10 cellular contexts compared by ENCODE assay signal in genomic region chr2:218859994-218860831, GRCh38. TPM values are rescaled to one million over a fixed set of nuclear protein-coding genes. Genes with fewer than 3 reads are reported as not detected.
A peak's percentile ranks its signal among the peaks of the same experiment; 100 is the strongest.
DNase-seq lines count a peak whose midpoint lies in the region; ATAC-seq and TF ChIP-seq lines count a peak whose summit lies in the region.
"Had no signal": no experiment of that assay in that cellular context is flagged by ENCODE, and none has a peak within 500 bp of the region (broad histone marks: within the 10 kb centered on the region; RNA-seq: fewer than 3 reads in every experiment).

No MANE protein-coding gene starts in this region.

- H2AFZ ChIP-seq in OCI-LY7 (ENCODE audit: low read length) (no peak overlapping the region), parathyroid adenoma (peak overlapping the region; percentile 56)

- no peaks in the 10 kb centered on the region for H3K9me2 ChIP-seq in OCI-LY7 (ENCODE audit: insufficient read depth, low read length)

- H3K27me3 ChIP-seq in CD4-positive, alpha-beta T cell (ENCODE audit: control insufficient read depth, insufficient read depth, low read length) = peaks cover 76% of the 10 kb centered on the region
- H3K27me3 ChIP-seq in esophagus (ENCODE audit: control insufficient read depth in 1 of 2, insufficient read depth in 2 of 2, low read length in 2 of 2) (peaks cover 0 to 11% of the 10 kb centered on the region in 2 donors), parathyroid adenoma (ENCODE audit: control insufficient read depth, insufficient read depth, low read length) (peaks cover 8% of the 10 kb centered on the region), body of pancreas (peaks cover 0 to 19% of the 10 kb centered on the region in 2 donors)

- TF ChIP-seq CTCF in CD4-positive, alpha-beta T cell (IDR thresholded peaks at IDR 0.05) = no peak
- TF ChIP-seq CTCF in OCI-LY7 (conservative IDR thresholded peaks at IDR 0.05; ENCODE audit: low read length) (no peak), parathyroid adenoma (IDR thresholded peaks at IDR 0.05) (no peak), body of pancreas (IDR thresholded peaks at IDR 0.05) (no peak)

- no peaks in the 10 kb centered on the region for H3K36me3 Mint-ChIP-seq in CD4-positive, alpha-beta T cell (ENCODE audit: low read depth)

- no TSS peak for BruUV-seq in OCI-LY7 (replicated peaks; lab: Mats Ljungman, UMichigan)

- H3K9me3 Mint-ChIP-seq in CD4-positive, alpha-beta T cell = no peaks in the 10 kb centered on the region

- peak overlapping the region; percentile 46 for H3K4me2 ChIP-seq in OCI-LY7 (ENCODE audit: low read length)
- H3K4me2 ChIP-seq in parathyroid adenoma (ENCODE audit: low read length) = peak overlapping the region; percentile 22

- H3K27ac Mint-ChIP-seq in CD4-positive, alpha-beta T cell = no peak overlapping the region

- no peak overlapping the region for H3K27ac ChIP-seq in CD4-positive, alpha-beta T cell (ENCODE audit: low read depth, low read length)
- H3K27ac ChIP-seq in OCI-LY7 (ENCODE audit: low read depth, low read length, poor library complexity, severe bottlenecking) (no peak overlapping the region), esophagus (ENCODE audit: low read depth in 2 of 2, low read length in 1 of 2) (no peak overlapping the region), parathyroid adenoma (no peak overlapping the region), body of pancreas (no peak overlapping the region)
- H3K27ac ChIP-seq: adrenal gland had no signal

- H3K27me3 Mint-ChIP-seq in CD4-positive, alpha-beta T cell = peaks cover 93% of the 10 kb centered on the region

- no peak overlapping the region for H3K9ac ChIP-seq in parathyroid adenoma

- no peaks in the 10 kb centered on the region for H3K79me2 ChIP-seq in OCI-LY7 (ENCODE audit: insufficient read depth, low read depth, low read length)
- H3K79me2 ChIP-seq in parathyroid adenoma = no peaks in the 10 kb centered on the region

- ATAC-seq in CD4-positive, alpha-beta T cell (ENCODE audit: poor library complexity) = no peak
- ATAC-seq in body of pancreas (no peak), GM21423 (IDR thresholded peaks at IDR 0.05; ENCODE audit: unreplicated experiment) (no peak), HG02610 (IDR thresholded peaks at IDR 0.05; ENCODE audit: unreplicated experiment) (no peak)

- WGBS in esophagus, 2 donors = 3 to 4% methylated on average over 46 of the region's 46 CpGs
- 4% methylated on average over 38 to 46 of the region's 46 CpGs for WGBS in body of pancreas, 2 donors

- H3K9me3 ChIP-seq in CD4-positive, alpha-beta T cell (ENCODE audit: control insufficient read depth, low read length) = no peaks in the 10 kb centered on the region
- no peaks in the 10 kb centered on the region for H3K9me3 ChIP-seq in OCI-LY7 (ENCODE audit: low read length)
- H3K9me3 ChIP-seq in esophagus (ENCODE audit: control insufficient read depth in 2 of 2, insufficient read depth in 1 of 2, low read depth in 1 of 2, low read length in 1 of 2) = no peaks in the 10 kb centered on the region
- no peaks in the 10 kb centered on the region for H3K9me3 ChIP-seq in parathyroid adenoma (ENCODE audit: control insufficient read depth, low read length)
- no peaks in the 10 kb centered on the region for H3K9me3 ChIP-seq in body of pancreas
- H3K9me3 ChIP-seq: adrenal gland had no signal

- no peaks in the 10 kb centered on the region for H4K20me1 ChIP-seq in OCI-LY7 (ENCODE audit: insufficient read depth, low read length)

- no peaks in the 10 kb centered on the region for H3K36me3 ChIP-seq in OCI-LY7 (ENCODE audit: insufficient read depth, low read length)
- no peaks in the 10 kb centered on the region for H3K36me3 ChIP-seq in esophagus (ENCODE audit: control insufficient read depth in 2 of 2, insufficient read depth in 2 of 2, low read length in 1 of 2)
- H3K36me3 ChIP-seq in parathyroid adenoma (ENCODE audit: control insufficient read depth, insufficient read depth, low read length) = no peaks in the 10 kb centered on the region
- H3K36me3 ChIP-seq in body of pancreas (replicated peaks in 1 of 2; ENCODE audit: insufficient read depth in 1 of 2, low read depth in 2 of 2) = no peaks in the 10 kb centered on the region
- H3K36me3 ChIP-seq: adrenal gland had no signal

- H3K4me1 ChIP-seq in OCI-LY7 (ENCODE audit: insufficient read depth, low read length, poor library complexity, severe bottlenecking) (no peaks in the 10 kb centered on the region), esophagus (ENCODE audit: control insufficient read depth in 2 of 2, insufficient read depth in 2 of 2, low read length in 1 of 2) (peaks cover 0 to 7% of the 10 kb centered on the region in 2 donors), parathyroid adenoma (peaks cover 3% of the 10 kb centered on the region), body of pancreas (peaks cover 24% of the 10 kb centered on the region)

- CTCF ChIA-PET in CD4-positive, alpha-beta T cell (lab: Charles Lee) = interaction anchor here (1.5 to 1.7 kb wide), 2 partner anchors 16 to 120 kb away, joined by 4 to 5 read pairs; no protein-coding TSS in a partner anchor
- CTCF ChIA-PET in OCI-LY7 (lab: Charles Lee; ENCODE audit: unreplicated experiment) = interaction anchor here (0.6 kb wide), 1 partner anchor 37 kb away, joined by 8 read pairs; no protein-coding TSS in a partner anchor

- H3K4me1 Mint-ChIP-seq in CD4-positive, alpha-beta T cell (ENCODE audit: low read depth) = peaks cover 29% of the 10 kb centered on the region

- H3K4me3 Mint-ChIP-seq in CD4-positive, alpha-beta T cell = peak overlapping the region; percentile 74

- intact Hi-C loops in CD4-positive, alpha-beta T cell (cut with DNase I, micrococcal nuclease) = loop anchor here in 1 of 2 experiments (5.0 kb wide), 1 partner anchor 117 kb away; no protein-coding TSS in a partner anchor
- intact Hi-C loops in OCI-LY7 (cut with micrococcal nuclease; ENCODE audit: unreplicated experiment) = no loop called here
- intact Hi-C loops in body of pancreas (cut with DNase I) = loop anchor here (10.0 kb wide), 1 partner anchor 155 kb away; no protein-coding TSS in a partner anchor

- DNase-seq in CD4-positive, alpha-beta T cell = peak in 1 of 10 experiments; percentile 29
- DNase-seq in OCI-LY7 (ENCODE audit: low spot score) (no peak), body of pancreas (no peak), NCI-H2081 (lab: John Stamatoyannopoulos, UW) (no peak)

- peak overlapping the region; percentile 8 for H3K4me3 ChIP-seq in OCI-LY7 (ENCODE audit: low read depth, low read length, poor library complexity, severe bottlenecking)
- H3K4me3 ChIP-seq in esophagus (ENCODE audit: low read depth in 1 of 2, low read length in 2 of 2) = peak overlapping the region; percentile 26
- no peak overlapping the region for H3K4me3 ChIP-seq in parathyroid adenoma (ENCODE audit: low read depth, low read length)
- no peak overlapping the region for H3K4me3 ChIP-seq in body of pancreas

- TF ChIP-seq POLR2A in body of pancreas (IDR thresholded peaks at IDR 0.05) = no peak

- POLR2A ChIA-PET in CD4-positive, alpha-beta T cell (lab: Charles Lee) = interaction anchor here (0.5 to 1.2 kb wide), 3 partner anchors 10 to 50 kb away, joined by 3 to 6 read pairs (median 4); no protein-coding TSS in a partner anchor
- POLR2A ChIA-PET in OCI-LY7 (lab: Charles Lee) = no interaction called here

RNA-seq across cellular contexts. Expression of gene WNT6, which starts 0.6 kb away (rescaled TPM):
- total RNA-seq in CD4-positive, alpha-beta T cell = not detected
- total RNA-seq in OCI-LY7 (2014; rRNA removed; shearing (Covaris generic)) = not detected in 2 replicates
- 0.74 and 1.8 TPM in 2 replicates for total RNA-seq in OCI-LY7 (2022)
- polyA plus RNA-seq in esophagus = under 1 TPM; 0.31 to 0.76 TPM
- 1 to 10 TPM in 1 of 2 donors, not detected in 1; 1.0 TPM for total RNA-seq in body of pancreas

RNA-seq across cellular contexts. Expression of gene WNT10A, which starts 20.4 kb away (rescaled TPM):
- total RNA-seq in CD4-positive, alpha-beta T cell = 1 to 10 TPM; 4.8 to 6.6 TPM
- total RNA-seq in OCI-LY7 (2014; rRNA removed; shearing (Covaris generic)) = 3.6 and 5.5 TPM in 2 replicates
- 6.4 and 11.4 TPM in 2 replicates for total RNA-seq in OCI-LY7 (2022)
- polyA plus RNA-seq in esophagus = 10 to 100 TPM in 1 of 2 donors, 1 to 10 TPM in 1; 9.6 to 13.7 TPM
- under 1 TPM in 1 of 2 donors, not detected in 1; 0.52 TPM for total RNA-seq in body of pancreas

RNA-seq across cellular contexts. Expression of gene PRKAG3, which starts 28.6 kb away (rescaled TPM):
- not detected for total RNA-seq in CD4-positive, alpha-beta T cell
- not detected in 2 replicates for total RNA-seq in OCI-LY7 (2014; rRNA removed; shearing (Covaris generic))
- total RNA-seq in OCI-LY7 (2022) (not detected in 2 replicates), body of pancreas (not detected)
- polyA plus RNA-seq in esophagus = under 1 TPM in 1 of 2 donors, not detected in 1; 0.02 TPM
- total RNA-seq: RPMI7951 had no signal
- polyA plus RNA-seq: adrenal gland had no signal

Comparison
In these comparisons a context has a peak if more than half of its experiments do, and no peak if none do; other contexts are left out.
1. H3K4me3 ChIP-seq: peak in OCI-LY7 (single experiment) and esophagus (2 of 2); none in parathyroid adenoma (single experiment) and body of pancreas (0 of 2).